ENCODE assay signal across 21 cellular contexts in genomic region chr1:115757866-115758265, GRCh38. TPM values are rescaled to one million over a fixed set of nuclear protein-coding genes. Genes with fewer than 3 reads are reported as not detected.
"Had no signal": no experiment of that assay in that cellular context is flagged by ENCODE, and none has a peak within 500 bp of the region (broad histone marks: within the 10 kb centered on the region; RNA-seq: fewer than 3 reads in every experiment).

No MANE protein-coding gene starts in this region.

- DNase-seq: activated CD4-positive, alpha-beta T cell treated with anti-CD3 and anti-CD28 coated beads, Interleukin-2, amount 10 ng/mL, durations not matched to agents 24 days and 14 days; activated CD8-positive, alpha-beta memory T cell treated with anti-CD3 and anti-CD28 coated beads, Interleukin-2, amount 50 U/mL, for 4 hours; activated effector memory CD4-positive, alpha-beta T cell treated with anti-CD3 and anti-CD28 coated beads, Interleukin-2, amount 50 U/mL, for 16 hours; activated naive CD4-positive, alpha-beta T cell treated with anti-CD3 and anti-CD28 coated beads, Interleukin-2, amount 50 U/mL, for 16 hours; activated T-cell treated with anti-CD3 and anti-CD28 coated beads, Interleukin-2, amount 50 U/mL, for 72 hours; cortex of kidney; effector CD4-positive, alpha-beta T cell; foreskin melanocyte; head of caudate nucleus; mesenchymal stem cell; mucosa of descending colon; naive thymus-derived CD8-positive, alpha-beta T cell; ovary; stimulated activated naive B cell treated with anti-CD40 and anti-IgM and Interleukin-4, amounts not matched to agents 10 μg/mL and 1 μg/mL and 100 μg/mL, for 72 hours; T-helper 1 cell; T-helper 9 cell had no signal

- H3K27ac ChIP-seq: ascending aorta, ovary had no signal

- H3K27me3 ChIP-seq: ascending aorta, ovary had no signal

- H3K9me3 Mint-ChIP-seq: activated CD4-positive, alpha-beta T cell treated with anti-CD3 and anti-CD28 coated beads, Interleukin-2, amount 10 ng/mL, durations not matched to agents 24 days and 14 days had no signal

- H3K4me1 Mint-ChIP-seq: activated CD4-positive, alpha-beta T cell treated with anti-CD3 and anti-CD28 coated beads, Interleukin-2, amount 10 ng/mL, durations not matched to agents 24 days and 14 days; naive thymus-derived CD8-positive, alpha-beta T cell; stimulated activated naive B cell treated with anti-CD40 and anti-IgM and Interleukin-4, amounts not matched to agents 10 μg/mL and 1 μg/mL and 100 μg/mL, for 72 hours had no signal

- ATAC-seq: activated T-cell treated with anti-CD3 and anti-CD28 coated beads, Interleukin-2, amount 50 U/mL, for 72 hours; mucosa of descending colon; naive thymus-derived CD8-positive, alpha-beta T cell; sciatic nerve; stimulated activated naive B cell treated with anti-CD40 and anti-IgM and Interleukin-4, amounts not matched to agents 10 μg/mL and 1 μg/mL and 100 μg/mL, for 72 hours had no signal

- H3K4me3 Mint-ChIP-seq: activated CD4-positive, alpha-beta T cell treated with anti-CD3 and anti-CD28 coated beads, Interleukin-2, amount 10 ng/mL, durations not matched to agents 24 days and 14 days; activated T-cell treated with anti-CD3 and anti-CD28 coated beads, Interleukin-2, amount 50 U/mL, for 72 hours; naive thymus-derived CD8-positive, alpha-beta T cell; stimulated activated naive B cell treated with anti-CD40 and anti-IgM and Interleukin-4, amounts not matched to agents 10 μg/mL and 1 μg/mL and 100 μg/mL, for 72 hours had no signal

- H3K36me3 ChIP-seq: ascending aorta, ovary had no signal

- H3K9me3 ChIP-seq: ascending aorta, mucosa of descending colon, ovary had no signal

- H3K4me3 ChIP-seq: ascending aorta, mucosa of descending colon, ovary had no signal

- H3K36me3 Mint-ChIP-seq: stimulated activated naive B cell treated with anti-CD40 and anti-IgM and Interleukin-4, amounts not matched to agents 10 μg/mL and 1 μg/mL and 100 μg/mL, for 72 hours had no signal

- H3K27ac Mint-ChIP-seq: activated CD4-positive, alpha-beta T cell treated with anti-CD3 and anti-CD28 coated beads, Interleukin-2, amount 10 ng/mL, durations not matched to agents 24 days and 14 days; activated T-cell treated with anti-CD3 and anti-CD28 coated beads, Interleukin-2, amount 50 U/mL, for 72 hours; naive thymus-derived CD8-positive, alpha-beta T cell; stimulated activated naive B cell treated with anti-CD40 and anti-IgM and Interleukin-4, amounts not matched to agents 10 μg/mL and 1 μg/mL and 100 μg/mL, for 72 hours had no signal

- H3K27me3 Mint-ChIP-seq: activated CD4-positive, alpha-beta T cell treated with anti-CD3 and anti-CD28 coated beads, Interleukin-2, amount 10 ng/mL, durations not matched to agents 24 days and 14 days had no signal

RNA-seq across cellular contexts. Expression of gene CASQ2, which starts 10.6 kb away (rescaled TPM):
- total RNA-seq: activated CD4-positive, alpha-beta T cell treated with anti-CD3 and anti-CD28 coated beads, Interleukin-2, amount 10 ng/mL, durations not matched to agents 24 days and 14 days; activated T-cell treated with anti-CD3 and anti-CD28 coated beads, Interleukin-2, amount 50 U/mL, for 72 hours; fibroblast of lung; kidney epithelial cell; naive thymus-derived CD8-positive, alpha-beta T cell; pulmonary artery endothelial cell had no signal
- polyA plus RNA-seq: naive thymus-derived CD8-positive, alpha-beta T cell had no signal
